Comparison of ENCODE assay signal across 21 cellular contexts in the genomic region with DNA sequence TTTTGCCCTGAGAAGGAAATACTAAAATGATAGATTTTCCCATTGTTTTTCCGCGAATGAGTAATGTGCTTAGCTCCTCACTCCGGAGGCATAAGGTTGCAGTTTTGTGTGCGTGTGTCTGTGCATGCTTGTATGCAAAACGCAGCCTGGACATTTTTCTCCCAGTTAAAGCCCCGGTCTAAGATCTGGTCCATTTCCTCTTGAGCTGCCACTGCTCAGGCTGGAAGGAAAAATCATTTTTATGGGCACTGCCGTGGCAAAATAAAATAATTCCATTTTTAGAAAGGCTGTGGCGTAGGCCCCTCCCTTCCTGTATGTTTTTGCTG.
"Had no signal": no experiment of that assay in that cellular context is flagged by ENCODE, and none has a peak within 500 bp of the region (broad histone marks: within the 10 kb centered on the region; RNA-seq: fewer than 3 reads in every experiment).

No MANE protein-coding gene starts in this region.

- H3K27me3 ChIP-seq: ascending aorta, brain microvascular endothelial cell, sigmoid colon, tibial nerve had no signal

- H3K4me3 ChIP-seq: ascending aorta, gastroesophageal sphincter, sigmoid colon, stomach, suprapubic skin, tibial nerve had no signal

- H3K27ac Mint-ChIP-seq: activated naive CD4-positive, alpha-beta T cell treated with anti-CD3 and anti-CD28 coated beads for 36 hours; activated naive CD8-positive, alpha-beta T cell treated with anti-CD3 and anti-CD28 coated beads for 36 hours; activated T-helper 1 cell treated with anti-CD3 and anti-CD28 coated beads, Interleukin-12 subunit alpha, Interleukin-12 subunit beta, Interleukin-2, Interleukin-4 antibody, amounts not matched to agents 30 ng/mL and 10 ng/mL and 1 ng/mL, durations not matched to agents 14 hours and 24 hours and 36 hours; naive thymus-derived CD8-positive, alpha-beta T cell; stimulated activated naive B cell treated with anti-CD40 and anti-IgM and Interleukin-4, amounts not matched to agents 10 μg/mL and 1 μg/mL and 100 μg/mL, for 72 hours had no signal

- H3K9me3 Mint-ChIP-seq: activated naive CD4-positive, alpha-beta T cell treated with anti-CD3 and anti-CD28 coated beads for 36 hours; activated naive CD8-positive, alpha-beta T cell treated with anti-CD3 and anti-CD28 coated beads for 36 hours; activated T-helper 1 cell treated with anti-CD3 and anti-CD28 coated beads, Interleukin-12 subunit alpha, Interleukin-12 subunit beta, Interleukin-2, Interleukin-4 antibody, amounts not matched to agents 30 ng/mL and 10 ng/mL and 1 ng/mL, durations not matched to agents 14 hours and 24 hours and 36 hours; naive thymus-derived CD8-positive, alpha-beta T cell; stimulated activated naive B cell treated with anti-CD40 and anti-IgM and Interleukin-4, amounts not matched to agents 10 μg/mL and 1 μg/mL and 100 μg/mL, for 72 hours had no signal

- DNase-seq: activated CD4-positive, alpha-beta T cell treated with anti-CD3 and anti-CD28 coated beads for 4 hours; activated CD4-positive, alpha-beta T cell treated with anti-CD3 and anti-CD28 coated beads, Interleukin-2, amount 50 U/mL, for 48 hours; activated CD8-positive, alpha-beta memory T cell treated with anti-CD3 and anti-CD28 coated beads for 24 hours; activated effector memory CD4-positive, alpha-beta T cell treated with anti-CD3 and anti-CD28 coated beads, Interleukin-2, amount 50 U/mL, for 16 hours; activated naive CD4-positive, alpha-beta T cell treated with anti-CD3 and anti-CD28 coated beads for 36 hours; activated naive CD8-positive, alpha-beta T cell treated with anti-CD3 and anti-CD28 coated beads for 36 hours; activated T-cell treated with anti-CD3 and anti-CD28 coated beads, Interleukin-2, amount 50 U/mL, for 1 hour; brain microvascular endothelial cell; cortex of kidney; left cardiac atrium; naive thymus-derived CD8-positive, alpha-beta T cell; sigmoid colon; small intestine; stimulated activated CD4-positive, alpha-beta T cell treated with anti-CD3 and anti-CD28 coated beads, Interleukin-1b, Interleukin-23, amount 100 ng/mL, for 48 hours; stimulated activated naive B cell treated with anti-CD40 and anti-IgM and Interleukin-4, amounts not matched to agents 10 μg/mL and 1 μg/mL and 100 μg/mL, for 72 hours; stomach had no signal

- H3K36me3 ChIP-seq: ascending aorta, brain microvascular endothelial cell, gastroesophageal sphincter, sigmoid colon, stomach, suprapubic skin, tibial nerve had no signal

- H3K4me1 ChIP-seq: ascending aorta, gastroesophageal sphincter, sigmoid colon, stomach, suprapubic skin had no signal

- H3K36me3 Mint-ChIP-seq: activated naive CD8-positive, alpha-beta T cell treated with anti-CD3 and anti-CD28 coated beads for 36 hours; naive thymus-derived CD8-positive, alpha-beta T cell; stimulated activated naive B cell treated with anti-CD40 and anti-IgM and Interleukin-4, amounts not matched to agents 10 μg/mL and 1 μg/mL and 100 μg/mL, for 72 hours had no signal

- H3K4me3 Mint-ChIP-seq: activated naive CD4-positive, alpha-beta T cell treated with anti-CD3 and anti-CD28 coated beads for 36 hours; activated naive CD8-positive, alpha-beta T cell treated with anti-CD3 and anti-CD28 coated beads for 36 hours; activated T-helper 1 cell treated with anti-CD3 and anti-CD28 coated beads, Interleukin-12 subunit alpha, Interleukin-12 subunit beta, Interleukin-2, Interleukin-4 antibody, amounts not matched to agents 30 ng/mL and 10 ng/mL and 1 ng/mL, durations not matched to agents 14 hours and 24 hours and 36 hours; naive thymus-derived CD8-positive, alpha-beta T cell; stimulated activated naive B cell treated with anti-CD40 and anti-IgM and Interleukin-4, amounts not matched to agents 10 μg/mL and 1 μg/mL and 100 μg/mL, for 72 hours had no signal

- H3K4me1 Mint-ChIP-seq: activated naive CD8-positive, alpha-beta T cell treated with anti-CD3 and anti-CD28 coated beads for 36 hours; naive thymus-derived CD8-positive, alpha-beta T cell; stimulated activated naive B cell treated with anti-CD40 and anti-IgM and Interleukin-4, amounts not matched to agents 10 μg/mL and 1 μg/mL and 100 μg/mL, for 72 hours had no signal

- H3K9me3 ChIP-seq: ascending aorta, gastroesophageal sphincter, sigmoid colon, stomach, suprapubic skin, tibial nerve had no signal

- ATAC-seq: gastroesophageal sphincter; left cardiac atrium; naive thymus-derived CD8-positive, alpha-beta T cell; stimulated activated naive B cell treated with anti-CD40 and anti-IgM and Interleukin-4, amounts not matched to agents 10 μg/mL and 1 μg/mL and 100 μg/mL, for 72 hours had no signal

- H3K27ac ChIP-seq: ascending aorta, brain microvascular endothelial cell, gastroesophageal sphincter, sigmoid colon, stomach, suprapubic skin, tibial nerve had no signal
